In the genomic region with DNA sequence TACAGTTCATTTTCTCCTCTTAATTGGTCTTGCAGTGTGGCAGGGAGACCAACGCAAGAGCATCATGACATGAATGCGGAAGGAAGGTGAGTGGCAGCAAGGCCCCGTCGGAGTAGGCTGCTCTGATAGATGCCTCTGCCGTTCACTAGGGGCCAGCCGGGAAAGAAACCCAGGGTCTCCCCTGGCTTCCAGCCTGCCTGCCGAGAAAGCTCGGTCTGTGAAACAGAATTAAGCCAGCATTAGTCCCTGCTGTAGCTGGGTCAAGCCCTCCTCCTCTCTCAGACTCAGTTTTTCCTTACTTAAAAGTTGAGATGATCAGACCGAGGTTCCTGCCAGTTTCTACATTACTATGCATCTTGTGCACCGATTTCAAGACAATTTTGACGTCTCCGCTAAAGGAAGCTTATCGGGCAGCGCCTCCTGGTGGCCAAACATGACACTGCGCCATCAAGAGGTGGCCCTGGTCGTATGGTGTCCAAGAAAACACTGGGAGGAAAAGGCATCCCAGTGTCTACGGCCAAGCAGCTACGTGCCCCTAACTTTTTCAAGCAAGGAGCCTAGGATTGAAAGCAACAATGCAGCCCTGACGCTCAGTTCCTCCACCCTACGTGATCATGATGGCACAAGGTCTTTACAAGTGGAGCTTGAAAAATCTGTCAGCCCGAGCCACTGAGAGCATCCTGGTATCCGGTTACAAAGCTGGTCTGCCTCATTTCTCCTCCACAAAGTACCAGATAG, we compare ENCODE assay signal across 8 cellular contexts.
DNase-seq lines count a peak whose midpoint lies in the region; ATAC-seq and TF ChIP-seq lines count a peak whose summit lies in the region.

No MANE protein-coding gene starts in this region.

- H3K9ac ChIP-seq in NT2/D1 (ENCODE audit: insufficient read length, low read depth): no peak overlapping the region

- peaks cover 0 to 3% (median 0%) of the 10 kb centered on the region in 11 donors for H3K9me3 Mint-ChIP-seq in naive thymus-derived CD4-positive, alpha-beta T cell

- intact Hi-C loops in esophagus squamous epithelium (cut with DNase I): loop anchor here (5.0 to 10.0 kb wide), 3 partner anchors 242 to 625 kb away; no protein-coding TSS in a partner anchor
- intact Hi-C loops in naive thymus-derived CD4-positive, alpha-beta T cell (cut with micrococcal nuclease): loop anchor here (1.0 to 10.0 kb wide), 3 partner anchors 252 to 812 kb away; no protein-coding TSS in a partner anchor

- WGBS in esophagus squamous epithelium, 2 donors: 7 to 19% methylated on average over 10 of the region's 22 CpGs

- H3K9me3 ChIP-seq in NT2/D1 (ENCODE audit: insufficient read depth, low read length) (no peaks in the 10 kb centered on the region), esophagus squamous epithelium (no peaks in the 10 kb centered on the region)
- H3K9me3 ChIP-seq in naive thymus-derived CD4-positive, alpha-beta T cell (ENCODE audit: control insufficient read depth in 2 of 3, low read length in 3 of 3): no peaks in the 10 kb centered on the region

- no peaks in the 10 kb centered on the region for H3K27me3 ChIP-seq in NT2/D1 (ENCODE audit: insufficient read depth, insufficient read length)
- H3K27me3 ChIP-seq in esophagus squamous epithelium: peaks cover 0 to 63% (median 0%) of the 10 kb centered on the region in 4 donors
- H3K27me3 ChIP-seq in naive thymus-derived CD4-positive, alpha-beta T cell (ENCODE audit: control insufficient read depth in 2 of 2, insufficient read depth in 2 of 2, low read length in 2 of 2): no peaks in the 10 kb centered on the region

- no peak overlapping the region for H3K27ac ChIP-seq in esophagus squamous epithelium
- H3K27ac ChIP-seq in naive thymus-derived CD4-positive, alpha-beta T cell (ENCODE audit: low read depth, low read length): no peak overlapping the region

- CTCF ChIA-PET in naive thymus-derived CD4-positive, alpha-beta T cell (lab: Charles Lee): interaction anchor here (0.8 to 2.0 kb wide), 7 partner anchors 11 to 626 kb away, joined by 3 to 13 read pairs (median 4); no protein-coding TSS in a partner anchor

- peak overlapping the region in 8 of 10 donors; percentile 16 to 77 (median 56) for H3K4me3 Mint-ChIP-seq in naive thymus-derived CD4-positive, alpha-beta T cell

- H3K4me1 ChIP-seq in NT2/D1 (ENCODE audit: insufficient read depth, insufficient read length) (no peaks in the 10 kb centered on the region), esophagus squamous epithelium (peaks cover 0 to 4% (median 0%) of the 10 kb centered on the region in 3 donors)
- peaks cover 0 to 4% of the 10 kb centered on the region in 2 donors for H3K4me1 ChIP-seq in naive thymus-derived CD4-positive, alpha-beta T cell (ENCODE audit: control insufficient read depth in 2 of 2, insufficient read depth in 2 of 2, low read length in 2 of 2)

- peak; percentile 47 for ATAC-seq in HG03442 (IDR thresholded peaks at IDR 0.05; ENCODE audit: unreplicated experiment)
- peak; percentile 77 for ATAC-seq in naive thymus-derived CD4-positive, alpha-beta T cell
- no peak for ATAC-seq in HG03097 (IDR thresholded peaks at IDR 0.05; ENCODE audit: low FRiP score, unreplicated experiment)

- POLR2A ChIA-PET in naive thymus-derived CD4-positive, alpha-beta T cell (lab: Charles Lee): no interaction called here

- TF ChIP-seq POLR2A in esophagus squamous epithelium (IDR thresholded peaks at IDR 0.05): no peak

- peaks cover 0 to 8% (median 7%) of the 10 kb centered on the region in 7 donors for H3K4me1 Mint-ChIP-seq in naive thymus-derived CD4-positive, alpha-beta T cell

- DNase-seq in NT2/D1 (ENCODE audit: low read depth, low spot score) (peak; percentile 77), esophagus squamous epithelium (lab: John Stamatoyannopoulos, UW) (no peak)
- DNase-seq in activated T-cell treated with anti-CD3 and anti-CD28 coated beads, Interleukin-2, amount 50 U/mL, for 1 hour: peak; percentile 73
- peak; percentile 17 to 74 (median 61) for DNase-seq in naive thymus-derived CD4-positive, alpha-beta T cell
- DNase-seq in stimulated activated CD8-positive, alpha-beta memory T cell treated with anti-CD3 and anti-CD28 coated beads, Interleukin-7, amount 100 ng/mL, for 48 hours (ENCODE audit: extremely low read depth in 1 of 2, low read depth in 1 of 2): peak; percentile 46 to 57

- H3K27me3 Mint-ChIP-seq in naive thymus-derived CD4-positive, alpha-beta T cell: peaks cover 5 to 35% (median 17%) of the 10 kb centered on the region in 5 donors

- no peak overlapping the region for H3K4me3 ChIP-seq in NT2/D1 (ENCODE audit: insufficient read length, low read depth)
- H3K4me3 ChIP-seq in esophagus squamous epithelium: peak overlapping the region in 1 of 4 donors; percentile 15
- H3K4me3 ChIP-seq in naive thymus-derived CD4-positive, alpha-beta T cell (ENCODE audit: low read length): no peak overlapping the region

- peaks cover 0 to 3% (median 0%) of the 10 kb centered on the region in 5 donors for H3K36me3 Mint-ChIP-seq in naive thymus-derived CD4-positive, alpha-beta T cell

- TF ChIP-seq CTCF in GM12801 (IDR thresholded peaks at IDR 0.05; ENCODE audit: extremely low read depth, insufficient read length): peak; percentile 90
- TF ChIP-seq CTCF in esophagus squamous epithelium (IDR thresholded peaks at IDR 0.05): peak; percentile 82 to 96 (median 92)

- H3K36me3 ChIP-seq in NT2/D1 (ENCODE audit: insufficient read depth, insufficient read length, low read length) (no peaks in the 10 kb centered on the region), esophagus squamous epithelium (no peaks in the 10 kb centered on the region)
- H3K36me3 ChIP-seq in naive thymus-derived CD4-positive, alpha-beta T cell (ENCODE audit: control insufficient read depth in 2 of 3, insufficient read depth in 3 of 3, low read length in 3 of 3): no peaks in the 10 kb centered on the region

- no peak overlapping the region for H3K27ac Mint-ChIP-seq in naive thymus-derived CD4-positive, alpha-beta T cell
